8 cellular contexts compared by ENCODE assay signal in the genomic region with DNA sequence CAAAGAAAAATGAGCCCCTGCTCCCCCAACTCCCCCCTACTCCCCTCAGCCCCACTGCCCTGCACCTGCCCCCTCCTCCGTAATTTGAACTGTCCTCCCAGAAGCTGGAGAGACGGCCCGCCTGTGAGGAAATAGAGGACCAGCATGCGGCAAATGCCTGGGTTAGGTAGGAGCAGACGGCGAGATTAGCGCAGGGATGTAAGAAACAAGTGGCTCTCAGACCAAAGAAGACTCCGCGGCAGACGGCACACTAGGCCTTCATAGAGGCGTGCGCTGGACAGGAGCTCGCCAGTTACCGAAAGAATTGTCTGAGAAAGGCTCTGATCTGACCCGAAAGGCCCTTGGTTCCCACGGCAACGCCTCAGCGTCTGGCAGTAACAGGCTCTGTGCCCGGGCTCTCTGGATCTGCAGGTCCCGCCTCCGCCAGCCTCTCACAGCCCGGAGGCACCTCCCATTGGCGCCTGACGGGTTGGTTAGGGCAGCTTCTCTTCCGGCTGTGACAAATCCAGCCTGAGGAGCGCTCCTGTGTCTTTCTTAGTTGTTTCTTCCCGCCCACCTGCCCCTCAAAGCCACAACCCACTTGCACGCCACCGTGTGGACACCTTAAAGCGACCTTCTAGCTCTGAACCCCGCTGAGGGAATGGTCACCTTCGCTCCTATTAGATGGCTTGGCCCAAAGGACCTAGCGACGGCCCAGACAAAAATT. TPM values are rescaled to one million over a fixed set of nuclear protein-coding genes. Genes with fewer than 3 reads are reported as not detected.
DNase-seq lines count a peak whose midpoint lies in the region; ATAC-seq, FAIRE-seq and TF ChIP-seq lines count a peak whose summit lies in the region.
"Not testable (repeated sequence)": the region's sequence is repeated elsewhere in the genome, so short reads cannot be mapped to it uniquely, and the experiment has no call there.

No MANE protein-coding gene starts in this region.

- not testable (repeated sequence) for H3K9ac ChIP-seq in astrocyte (ENCODE audit: low read length); stomach smooth muscle (ENCODE audit: low read length in 2 of 2)

- not testable (repeated sequence) for H3K4me3 Mint-ChIP-seq in astrocyte (ENCODE audit: unreplicated experiment)
- H3K4me3 Mint-ChIP-seq in natural killer cell, result peak overlapping the region; percentile 7

- WGBS in esophagus squamous epithelium, 2 donors, result 9 to 33% methylated on average over 10 to 12 of the region's 34 CpGs
- WGBS in iPS DF 6.9 (ENCODE audit: insufficient coverage, insufficient read length), result no CpG with 5 or more reads among the region's 34 CpGs

- H4K20me1 ChIP-seq in astrocyte (ENCODE audit: insufficient read depth, low read length), result not testable (repeated sequence)

- H3K4me2 ChIP-seq in astrocyte (ENCODE audit: low read length), result peak overlapping the region; percentile 39

- peak; percentile 87 to 100 (median 99) for ATAC-seq in natural killer cell

- H3K4me3 ChIP-seq in WERI-Rb-1 (ENCODE audit: low read depth, low read length), result peak overlapping the region; percentile 52
- H3K4me3 ChIP-seq in astrocyte (ENCODE audit: insufficient read depth, low read depth, low read length), result not testable (repeated sequence)
- H3K4me3 ChIP-seq in esophagus squamous epithelium, result peak overlapping the region in 3 of 4 donors; percentile 24 to 28 (median 26)
- peak overlapping the region; percentile 66; the same call in 1 of the 2 replicates for H3K4me3 ChIP-seq in iPS DF 6.9 (ENCODE audit: low read length)
- H3K4me3 ChIP-seq in stomach smooth muscle (ENCODE audit: low read length in 2 of 2), result peak overlapping the region; percentile 31 to 52

- not testable (repeated sequence) for TF ChIP-seq POLR2A in esophagus squamous epithelium (IDR thresholded peaks at IDR 0.05)

- H3K4me1 Mint-ChIP-seq in astrocyte (ENCODE audit: low read depth, unreplicated experiment), result not testable (repeated sequence)
- H3K4me1 Mint-ChIP-seq in natural killer cell, result peaks cover 5 to 12% of the 10 kb centered on the region in 2 donors

- not testable (repeated sequence) for H3K27me3 Mint-ChIP-seq in astrocyte (ENCODE audit: low read depth, unreplicated experiment); natural killer cell (ENCODE audit: low read depth in 2 of 2)

- DNase-seq in COLO668 (lab: John Stamatoyannopoulos, UW; ENCODE audit: unreplicated experiment) (peak; percentile 3), NCI-H1092 treated with DMSO at 0.1 percent for 48 hours (lab: John Stamatoyannopoulos, UW) (peak; percentile 47), WERI-Rb-1 (peak; percentile 89), astrocyte (ENCODE audit: low read depth) (peak; percentile 41)
- not testable (repeated sequence) for DNase-seq in esophagus squamous epithelium (lab: John Stamatoyannopoulos, UW); iPS DF 6.9 (ENCODE audit: low read depth, low spot score); natural killer cell

- peak overlapping the region; percentile 84 for H3K27ac ChIP-seq in WERI-Rb-1
- H3K27ac ChIP-seq in astrocyte (ENCODE audit: low read depth, low read length); esophagus squamous epithelium; iPS DF 6.9 (ENCODE audit: low read length); stomach smooth muscle (ENCODE audit: low read length): not testable (repeated sequence)

- not testable (repeated sequence) for H3K36me3 Mint-ChIP-seq in astrocyte (ENCODE audit: low read depth, unreplicated experiment); natural killer cell

- TF ChIP-seq CTCF in WERI-Rb-1 (IDR thresholded peaks at IDR 0.05; ENCODE audit: low read depth, low read length), result peak; percentile 58
- TF ChIP-seq CTCF in astrocyte (IDR thresholded peaks at IDR 0.05; ENCODE audit: insufficient read depth, low read depth, low read length); natural killer cell (IDR thresholded peaks at IDR 0.05): not testable (repeated sequence)
- peak in 1 of 6 experiments; percentile 16 for TF ChIP-seq CTCF in esophagus squamous epithelium (IDR thresholded peaks at IDR 0.05)

- H3K4me1 ChIP-seq in astrocyte (ENCODE audit: insufficient read depth, low read length); esophagus squamous epithelium; iPS DF 6.9 (ENCODE audit: control insufficient read depth, insufficient read depth, low read length); stomach smooth muscle (ENCODE audit: control insufficient read depth, insufficient read depth, low read length): not testable (repeated sequence)

- not testable (repeated sequence) for H3K27ac Mint-ChIP-seq in astrocyte (ENCODE audit: unreplicated experiment)
- H3K27ac Mint-ChIP-seq in natural killer cell, result peak overlapping the region; percentile 5 to 37

- H3K9me3 Mint-ChIP-seq in astrocyte (ENCODE audit: unreplicated experiment) (peaks cover 17% of the 10 kb centered on the region), natural killer cell (peaks cover 5 to 17% of the 10 kb centered on the region in 2 donors)

- not testable (repeated sequence) for H3K27me3 ChIP-seq in WERI-Rb-1 (ENCODE audit: insufficient read depth, low read depth, severe bottlenecking); astrocyte (ENCODE audit: insufficient read depth, low read length); esophagus squamous epithelium; iPS DF 6.9 (ENCODE audit: control insufficient read depth, insufficient read depth, low read length); stomach smooth muscle (ENCODE audit: control insufficient read depth in 1 of 2, insufficient read depth in 2 of 2, low read length in 2 of 2)

- not testable (repeated sequence) for H3K36me3 ChIP-seq in WERI-Rb-1; astrocyte (ENCODE audit: insufficient read depth, low read length); esophagus squamous epithelium; iPS DF 6.9 (ENCODE audit: control insufficient read depth, insufficient read depth, low read length); stomach smooth muscle (ENCODE audit: control insufficient read depth in 2 of 2, insufficient read depth in 2 of 2, low read length in 2 of 2)

- intact Hi-C loops in esophagus squamous epithelium (cut with DNase I); natural killer cell (cut with micrococcal nuclease): not testable (repeated sequence)

- not testable (repeated sequence) for H2AFZ ChIP-seq in astrocyte (ENCODE audit: low read depth, low read length)

- FAIRE-seq in astrocyte (lab: Jason Lieb, UNC), result peak; percentile 34

- H3K79me2 ChIP-seq in astrocyte (ENCODE audit: insufficient read depth, low read length), result not testable (repeated sequence)

- H3K9me3 ChIP-seq in WERI-Rb-1 (ENCODE audit: severe bottlenecking), result peaks cover 12% of the 10 kb centered on the region
- H3K9me3 ChIP-seq in astrocyte (ENCODE audit: insufficient read depth, low read depth, low read length); iPS DF 6.9 (ENCODE audit: control insufficient read depth, insufficient read depth, low read length); stomach smooth muscle (ENCODE audit: control insufficient read depth in 2 of 2, low read length in 2 of 2): not testable (repeated sequence)
- H3K9me3 ChIP-seq in esophagus squamous epithelium, result peaks cover 0 to 56% (median 5%) of the 10 kb centered on the region in 3 donors

RNA-seq across cellular contexts. Expression of a gene that starts 19.0 kb away (rescaled TPM):
- 6.2 and 6.6 TPM in 2 replicates for total RNA-seq in astrocyte
- 1 to 10 TPM in 2 of 4 donors, under 1 TPM in 2; 0.15 to 5.0 (median 0.90) TPM for total RNA-seq in esophagus squamous epithelium
- 1 to 10 TPM; 1.7 to 4.3 (median 4.2) TPM for total RNA-seq in natural killer cell

RNA-seq across cellular contexts. Expression of a gene that starts 46.6 kb away (rescaled TPM):
- total RNA-seq in astrocyte (7.5 and 8.8 TPM in 2 replicates), esophagus squamous epithelium (1 to 10 TPM; 2.4 to 7.1 (median 4.1) TPM), natural killer cell (1 to 10 TPM; 2.6 to 6.8 (median 5.0) TPM)

RNA-seq across cellular contexts. Expression of a gene that starts 59.1 kb away (rescaled TPM):
- total RNA-seq in astrocyte, result 3.6 and 4.8 TPM in 2 replicates
- total RNA-seq in esophagus squamous epithelium, result 10 to 100 TPM in 1 of 4 donors, 1 to 10 TPM in 2, under 1 TPM in 1; 0.87 to 10.3 (median 1.4) TPM
- 10 to 100 TPM in 2 of 3 donors, 1 to 10 TPM in 1; 7.1 to 19.5 (median 10.0) TPM for total RNA-seq in natural killer cell
